In the genomic region with DNA sequence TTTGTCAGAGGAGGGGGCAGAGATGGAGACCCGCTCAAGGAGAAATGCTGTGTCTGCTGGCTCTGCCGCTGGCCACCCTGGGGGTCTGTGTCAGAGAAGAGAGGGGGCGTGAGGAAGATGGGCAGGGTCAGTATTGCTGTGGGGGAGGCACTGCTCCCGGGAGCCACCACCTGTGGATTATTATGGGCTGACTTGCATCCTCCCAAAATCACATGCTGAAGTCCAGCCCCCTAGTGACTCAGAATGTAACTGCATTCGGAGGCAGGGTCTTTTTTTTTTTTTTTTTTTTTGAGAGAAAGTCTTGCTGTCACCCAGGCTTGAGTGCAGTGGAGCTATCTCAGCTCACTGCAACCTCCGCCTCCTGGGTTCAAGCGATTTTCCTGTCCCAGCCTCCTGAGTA, we compare ENCODE assay signal across 9 cellular contexts. TPM values are rescaled to one million over a fixed set of nuclear protein-coding genes. Genes with fewer than 3 reads are reported as not detected.
DNase-seq lines count a peak whose midpoint lies in the region; ATAC-seq and TF ChIP-seq lines count a peak whose summit lies in the region.
"Had no signal": no experiment of that assay in that cellular context is flagged by ENCODE, and none has a peak within 500 bp of the region (broad histone marks: within the 10 kb centered on the region; RNA-seq: fewer than 3 reads in every experiment).

No MANE protein-coding gene starts in this region.

- no TSS peak for BruUV-seq in PC-3 (replicated peaks; lab: Mats Ljungman, UMichigan)

- H3K36me3 ChIP-seq in PC-3 (ENCODE audit: low read depth, low read length) (peaks cover 12% of the 10 kb centered on the region), esophagus squamous epithelium (peaks cover 34 to 99% (median 51%) of the 10 kb centered on the region in 3 donors)

- no peaks in the 10 kb centered on the region for H4K20me1 ChIP-seq in PC-3 (ENCODE audit: low read length)

- no peaks in the 10 kb centered on the region for H3K9me2 ChIP-seq in PC-3 (replicated peaks; ENCODE audit: low read length)

- no peak overlapping the region for H3K9ac ChIP-seq in PC-3 (ENCODE audit: low read length)

- intact Hi-C loops in PC-3 (cut with micrococcal nuclease) (no loop called here), esophagus squamous epithelium (cut with DNase I) (no loop called here)

- peak; percentile 33 for ATAC-seq in PC-3
- no peak for ATAC-seq in GM19328 (IDR thresholded peaks at IDR 0.05; ENCODE audit: unreplicated experiment)
- ATAC-seq in GM21367 (IDR thresholded peaks at IDR 0.05; ENCODE audit: unreplicated experiment) = no peak

- H3K4me3 ChIP-seq in AG04450 (ENCODE audit: low read depth, low read length) (no peak overlapping the region), PC-3 (ENCODE audit: low read length) (no peak overlapping the region), esophagus squamous epithelium (no peak overlapping the region)

- no peaks in the 10 kb centered on the region for H3F3A ChIP-seq in PC-3 (ENCODE audit: low read length, unreplicated experiment)

- no peak overlapping the region for H2AFZ ChIP-seq in PC-3 (ENCODE audit: low read length)

- CTCF ChIA-PET in AG04450 (lab: Charles Lee) = interaction anchor here (0.6 to 1.4 kb wide), 10 partner anchors 9 to 1245 kb away, joined by 3 to 9 read pairs (median 5); no protein-coding TSS in a partner anchor
- CTCF ChIA-PET in PC-3 (lab: Charles Lee) = no interaction called here

- H3K27ac ChIP-seq in AG04450 (ENCODE audit: low read depth, low read length) (no peak overlapping the region), PC-3 (ENCODE audit: low read length) (no peak overlapping the region), esophagus squamous epithelium (no peak overlapping the region)

- TF ChIP-seq POLR2A in esophagus squamous epithelium (IDR thresholded peaks at IDR 0.05) = no peak

- POLR2A ChIA-PET in AG04450 (lab: Yijun Ruan, JAX) = no interaction called here
- POLR2A ChIA-PET in PC-3 (lab: Charles Lee; ENCODE audit: unreplicated experiment) = no interaction called here

- H3K4me2 ChIP-seq in PC-3 (ENCODE audit: low read length) = no peak overlapping the region

- no peak for DNase-seq in AG04450 (ENCODE audit: low read depth, low spot score)
- DNase-seq in ELR (ENCODE audit: low read depth) = peak; percentile 51
- peak; percentile 51 for DNase-seq in PC-3
- DNase-seq in germinal center (ENCODE audit: low spot score) = peak; percentile 30
- no peak for DNase-seq in esophagus squamous epithelium (lab: John Stamatoyannopoulos, UW)
- no peak for DNase-seq in activated gamma-delta T cell (lab: John Stamatoyannopoulos, UW)

- TF ChIP-seq CTCF in AG04450 (IDR thresholded peaks at IDR 0.05; ENCODE audit: low read depth, low read length) (peak; percentile 54), PC-3 (conservative IDR thresholded peaks at IDR 0.05; ENCODE audit: low read depth, low read length) (peak; percentile 61), esophagus squamous epithelium (IDR thresholded peaks at IDR 0.05) (no peak)

- H3K9me3 ChIP-seq in AG04450 (ENCODE audit: control insufficient read depth, insufficient read depth, low read length) (no peaks in the 10 kb centered on the region), PC-3 (ENCODE audit: low read length) (no peaks in the 10 kb centered on the region), esophagus squamous epithelium (no peaks in the 10 kb centered on the region)

- H3K4me1 ChIP-seq in PC-3 (ENCODE audit: insufficient read depth, low read length) = no peaks in the 10 kb centered on the region
- peaks cover 0 to 6% (median 0%) of the 10 kb centered on the region in 3 donors for H3K4me1 ChIP-seq in esophagus squamous epithelium

- H3K27me3 ChIP-seq in AG04450 (ENCODE audit: control insufficient read depth, insufficient read depth, low read length) (no peaks in the 10 kb centered on the region), PC-3 (ENCODE audit: low read length) (no peaks in the 10 kb centered on the region), esophagus squamous epithelium (no peaks in the 10 kb centered on the region)

- WGBS in esophagus squamous epithelium, 2 donors = 22 to 60% methylated on average over 2 to 5 of the region's 7 CpGs

- no peaks in the 10 kb centered on the region for H3K79me2 ChIP-seq in PC-3 (ENCODE audit: low read length)

RNA-seq across cellular contexts. Expression of gene ABCD4, which starts 12.3 kb away (rescaled TPM):
- 13.3 and 14.7 TPM in 2 replicates for polyA plus RNA-seq in AG04450 (2011; rRNA removed)
- 21.5 and 23.3 TPM in 2 replicates for polyA minus RNA-seq in AG04450 (2011; rRNA and poly(A)+ RNA removed)
- total RNA-seq in PC-3 (2014; rRNA removed) = 27.1 and 28.4 TPM in 2 replicates
- 10 to 100 TPM; 20.7 to 32.2 (median 23.2) TPM for total RNA-seq in esophagus squamous epithelium

RNA-seq across cellular contexts. Expression of gene VSX2, which starts 51.2 kb away (rescaled TPM):
- not detected in 2 replicates for polyA plus RNA-seq in AG04450 (2011; rRNA removed)
- polyA minus RNA-seq in AG04450 (2011; rRNA and poly(A)+ RNA removed) = not detected in 2 replicates
- total RNA-seq in PC-3 (2014; rRNA removed) (not detected in 2 replicates), esophagus squamous epithelium (not detected)
- total RNA-seq: posterior vena cava had no signal

RNA-seq across cellular contexts. Expression of gene VRTN, which starts 57.9 kb away (rescaled TPM):
- not detected in 2 replicates for polyA plus RNA-seq in AG04450 (2011; rRNA removed)
- not detected in 2 replicates for polyA minus RNA-seq in AG04450 (2011; rRNA and poly(A)+ RNA removed)
- total RNA-seq in PC-3 (2014; rRNA removed) (not detected in 2 replicates), esophagus squamous epithelium (not detected)
- total RNA-seq: posterior vena cava had no signal

Comparison
In these comparisons a context has a peak if more than half of its experiments do, and no peak if none do; other contexts are left out.
1. DNase-seq: peak in ELR (single experiment), PC-3 (single experiment) and germinal center (single experiment); none in AG04450 (single experiment), esophagus squamous epithelium (single experiment) and activated gamma-delta T cell (single experiment).
2. CTCF ChIP-seq: peak in AG04450 (single experiment) and PC-3 (single experiment); none in esophagus squamous epithelium (0 of 6).